In the genomic region with DNA sequence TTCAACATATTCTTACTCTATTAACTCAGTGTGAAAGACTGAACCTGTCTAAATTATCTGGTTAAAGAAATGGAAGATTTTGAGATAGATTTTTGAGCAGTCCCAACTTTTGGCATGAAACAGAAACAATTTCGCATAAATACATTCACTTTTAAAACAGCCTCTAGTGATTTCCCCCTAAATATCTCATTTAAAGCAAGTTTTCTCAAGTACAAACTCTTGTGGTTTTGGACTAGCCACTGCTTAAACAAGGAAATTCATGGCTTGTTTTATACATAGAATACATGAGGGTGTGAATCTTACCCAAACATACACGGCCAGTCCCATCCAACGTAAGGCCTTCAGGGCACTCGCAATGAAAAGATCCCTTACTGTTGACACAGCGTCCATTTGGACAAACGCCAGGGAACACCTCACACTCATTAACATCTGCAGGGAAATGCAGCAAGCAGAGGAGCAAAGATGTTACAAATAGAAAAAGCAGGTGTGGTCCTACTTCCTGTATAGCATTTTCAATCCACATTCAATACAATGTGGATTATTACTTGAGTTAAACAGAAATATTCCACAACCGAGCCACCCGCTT, we compare ENCODE assay signal across 15 cellular contexts.
DNase-seq lines count a peak whose midpoint lies in the region; ATAC-seq, FAIRE-seq and TF ChIP-seq lines count a peak whose summit lies in the region.
"Had no signal": no experiment of that assay in that cellular context is flagged by ENCODE, and none has a peak within 500 bp of the region (broad histone marks: within the 10 kb centered on the region; RNA-seq: fewer than 3 reads in every experiment).

No MANE protein-coding gene starts in this region.

- 35 to 43% methylated on average over 8 of the region's 8 CpGs for WGBS in esophagus squamous epithelium, 2 donors

- H3K36me3 Mint-ChIP-seq in astrocyte (ENCODE audit: low read depth, unreplicated experiment) = peaks cover 13% of the 10 kb centered on the region
- H3K36me3 Mint-ChIP-seq in nephron progenitor cell (ENCODE audit: low read depth) = peaks cover 72% of the 10 kb centered on the region
- H3K36me3 Mint-ChIP-seq: activated naive CD8-positive, alpha-beta T cell treated with anti-CD3 and anti-CD28 coated beads, Interleukin-2, amount 10 ng/mL, durations not matched to agents 7 days and 5 days had no signal

- TF ChIP-seq POLR2A in esophagus squamous epithelium (IDR thresholded peaks at IDR 0.05) = no peak

- intact Hi-C loops in esophagus squamous epithelium (cut with DNase I) = no loop called here

- no peaks in the 10 kb centered on the region for H3K9me3 Mint-ChIP-seq in astrocyte (ENCODE audit: unreplicated experiment)
- H3K9me3 Mint-ChIP-seq in nephron progenitor cell = no peaks in the 10 kb centered on the region
- H3K9me3 Mint-ChIP-seq: activated naive CD8-positive, alpha-beta T cell treated with anti-CD3 and anti-CD28 coated beads, Interleukin-2, amount 10 ng/mL, durations not matched to agents 7 days and 5 days had no signal

- H3K9me3 ChIP-seq in astrocyte (ENCODE audit: insufficient read depth, low read depth, low read length) (no peaks in the 10 kb centered on the region), esophagus squamous epithelium (no peaks in the 10 kb centered on the region)
- H3K9me3 ChIP-seq: vagina had no signal

- TF ChIP-seq CTCF in astrocyte (IDR thresholded peaks at IDR 0.05; ENCODE audit: insufficient read depth, low read depth, low read length) (no peak), nephron progenitor cell (IDR thresholded peaks at IDR 0.05) (no peak), esophagus squamous epithelium (IDR thresholded peaks at IDR 0.05) (no peak)

- no peak overlapping the region for H3K27ac Mint-ChIP-seq in astrocyte (ENCODE audit: unreplicated experiment)
- peak overlapping the region; percentile 78 for H3K27ac Mint-ChIP-seq in nephron progenitor cell
- H3K27ac Mint-ChIP-seq: activated CD8-positive, alpha-beta T cell treated with anti-CD3 and anti-CD28 coated beads, Interleukin-2, amount 10 ng/mL, durations not matched to agents 7 days and 5 days; activated naive CD8-positive, alpha-beta T cell treated with anti-CD3 and anti-CD28 coated beads, Interleukin-2, amount 10 ng/mL, durations not matched to agents 7 days and 5 days had no signal

- H4K20me1 ChIP-seq in astrocyte (ENCODE audit: insufficient read depth, low read length) = no peaks in the 10 kb centered on the region

- H3K27me3 Mint-ChIP-seq in astrocyte (ENCODE audit: low read depth, unreplicated experiment) (no peaks in the 10 kb centered on the region), nephron progenitor cell (ENCODE audit: low read depth, poor library complexity) (peaks cover 3% of the 10 kb centered on the region)
- H3K27me3 Mint-ChIP-seq: activated naive CD8-positive, alpha-beta T cell treated with anti-CD3 and anti-CD28 coated beads, Interleukin-2, amount 10 ng/mL, durations not matched to agents 7 days and 5 days had no signal

- H3K4me1 Mint-ChIP-seq in astrocyte (ENCODE audit: low read depth, unreplicated experiment) (no peaks in the 10 kb centered on the region), nephron progenitor cell (peaks cover 5% of the 10 kb centered on the region)
- H3K4me1 Mint-ChIP-seq: activated naive CD8-positive, alpha-beta T cell treated with anti-CD3 and anti-CD28 coated beads, Interleukin-2, amount 10 ng/mL, durations not matched to agents 7 days and 5 days had no signal

- DNase-seq in HPDE6-E6E7 (ENCODE audit: extremely low spot score) = peak; percentile 78
- DNase-seq in NCI-H2081 treated with DMSO at 0.1 percent for 48 hours (lab: John Stamatoyannopoulos, UW) = peak; percentile 80
- peak; percentile 26 for DNase-seq in astrocyte (ENCODE audit: low read depth)
- DNase-seq in nephron progenitor cell = no peak
- no peak for DNase-seq in GDM1 (lab: John Stamatoyannopoulos, UW)
- no peak for DNase-seq in esophagus squamous epithelium (lab: John Stamatoyannopoulos, UW)
- DNase-seq: activated CD8-positive, alpha-beta T cell treated with anti-CD3 and anti-CD28 coated beads, Interleukin-2, amount 10 ng/mL, durations not matched to agents 7 days and 5 days; activated naive CD8-positive, alpha-beta T cell treated with anti-CD3 and anti-CD28 coated beads, Interleukin-2, amount 10 ng/mL, durations not matched to agents 7 days and 5 days; effector CD8-positive, alpha-beta T cell; T-helper 2 cell had no signal

- H3K79me2 ChIP-seq in astrocyte (ENCODE audit: insufficient read depth, low read length) = no peaks in the 10 kb centered on the region

- no peak overlapping the region for H3K4me2 ChIP-seq in astrocyte (ENCODE audit: low read length)

- ATAC-seq in HG03460 (IDR thresholded peaks at IDR 0.05; ENCODE audit: unreplicated experiment) = no peak
- ATAC-seq in HG03095 (IDR thresholded peaks at IDR 0.05; ENCODE audit: unreplicated experiment) = no peak
- ATAC-seq: activated CD8-positive, alpha-beta T cell treated with anti-CD3 and anti-CD28 coated beads, Interleukin-2, amount 10 ng/mL, durations not matched to agents 7 days and 5 days had no signal

- no peaks in the 10 kb centered on the region for H3K27me3 ChIP-seq in astrocyte (ENCODE audit: insufficient read depth, low read length)
- no peaks in the 10 kb centered on the region for H3K27me3 ChIP-seq in esophagus squamous epithelium
- H3K27me3 ChIP-seq: vagina had no signal

- H3K4me1 ChIP-seq in astrocyte (ENCODE audit: insufficient read depth, low read length) (no peaks in the 10 kb centered on the region), esophagus squamous epithelium (peaks cover 0 to 10% (median 0%) of the 10 kb centered on the region in 3 donors)
- H3K4me1 ChIP-seq: vagina had no signal

- no peak overlapping the region for H3K9ac ChIP-seq in astrocyte (ENCODE audit: low read length)

- H2AFZ ChIP-seq in astrocyte (ENCODE audit: low read depth, low read length) = no peak overlapping the region

- H3K27ac ChIP-seq in astrocyte (ENCODE audit: low read depth, low read length) = no peak overlapping the region
- no peak overlapping the region for H3K27ac ChIP-seq in esophagus squamous epithelium
- H3K27ac ChIP-seq: skin epidermis, vagina had no signal

- no peak overlapping the region for H3K4me3 ChIP-seq in astrocyte (ENCODE audit: insufficient read depth, low read depth, low read length)
- H3K4me3 ChIP-seq in esophagus squamous epithelium = no peak overlapping the region
- H3K4me3 ChIP-seq: skin epidermis, vagina had no signal

- FAIRE-seq in astrocyte (lab: Jason Lieb, UNC) = no peak
- FAIRE-seq: D721Med had no signal

- H3K36me3 ChIP-seq in astrocyte (ENCODE audit: insufficient read depth, low read length) (peaks cover 17% of the 10 kb centered on the region), esophagus squamous epithelium (no peaks in the 10 kb centered on the region)
- H3K36me3 ChIP-seq: vagina had no signal

- no peak overlapping the region for H3K4me3 Mint-ChIP-seq in astrocyte (ENCODE audit: unreplicated experiment)
- H3K4me3 Mint-ChIP-seq in nephron progenitor cell = no peak overlapping the region
- H3K4me3 Mint-ChIP-seq: activated CD8-positive, alpha-beta T cell treated with anti-CD3 and anti-CD28 coated beads, Interleukin-2, amount 10 ng/mL, durations not matched to agents 7 days and 5 days; activated naive CD8-positive, alpha-beta T cell treated with anti-CD3 and anti-CD28 coated beads, Interleukin-2, amount 10 ng/mL, durations not matched to agents 7 days and 5 days had no signal

Comparison
In these comparisons a context has a peak if more than half of its experiments do, and no peak if none do; other contexts are left out.
1. DNase-seq: peak in HPDE6-E6E7 (single experiment), NCI-H2081 treated with DMSO at 0.1 percent for 48 hours (single experiment) and astrocyte (single experiment); none in nephron progenitor cell (single experiment), GDM1 (single experiment) and esophagus squamous epithelium (single experiment).